In genomic region chr5:1344975-1345838, GRCh38 we compare ENCODE assay signal across 8 cellular contexts. TPM values are rescaled to one million over a fixed set of nuclear protein-coding genes. Genes with fewer than 3 reads are reported as not detected.
DNase-seq lines count a peak whose midpoint lies in the region; ATAC-seq and TF ChIP-seq lines count a peak whose summit lies in the region.

Gene CLPTM1L, minus strand, starts transcription at chr5:1345099. Its CDS starts 258 bp downstream, at chr5:1344841.

- TF ChIP-seq EP300 in tibial nerve (IDR thresholded peaks at IDR 0.05), result peak in 1 of 2 donors; percentile 84

- peak within 1 kb of the TSS; percentile 99 for H3K9ac ChIP-seq in adipocyte (ENCODE audit: low read length)

- peak; percentile 55 for DNase-seq in GM12864 (ENCODE audit: low read depth)
- DNase-seq in NCI-H1105 (lab: John Stamatoyannopoulos, UW), result peak; percentile 75
- DNase-seq in T follicular helper cell (ENCODE audit: low read depth), result peak; percentile 85
- DNase-seq in adipocyte (ENCODE audit: low read depth), result peak; percentile 97
- DNase-seq in cardiac septum (ENCODE audit: low spot score), result peak; percentile 91
- DNase-seq in pons (ENCODE audit: low spot score), result peak; percentile 73
- DNase-seq in tibial nerve (ENCODE audit: low spot score in 2 of 2), result peak; percentile 72 to 78

- H3K36me3 ChIP-seq in adipocyte (ENCODE audit: control insufficient read depth, insufficient read depth, low read length, severe bottlenecking) (peaks cover 24% of the 10 kb centered on the region), tibial nerve (peaks cover 0 to 32% (median 5%) of the 10 kb centered on the region in 3 donors)

- TF ChIP-seq POLR2A in tibial nerve (IDR thresholded peaks at IDR 0.05), result peak; percentile 50 to 80

- no peaks in the 10 kb centered on the region for H3K9me3 ChIP-seq in adipocyte (ENCODE audit: control insufficient read depth, low read length)
- no peaks in the 10 kb centered on the region for H3K9me3 ChIP-seq in tibial nerve

- H3K27ac ChIP-seq in tibial nerve, result peak within 1 kb of the TSS; percentile 73 to 89 (median 85)

- intact Hi-C loops in cardiac septum (cut with DNase I), result loop anchor here (5.0 to 10.0 kb wide), 3 partner anchors 300 to 460 kb away; partner anchors contain the start of gene NDUFS6

- no peak for TF ChIP-seq CTCF in GM12864 (IDR thresholded peaks at IDR 0.05; ENCODE audit: low read depth, low read length, missing control alignments)
- TF ChIP-seq CTCF in tibial nerve (IDR thresholded peaks at IDR 0.05), result peak in 2 of 5 experiments; percentile 59 to 69

- 0% methylated on average over 16 to 51 of the region's 87 CpGs for WGBS in tibial nerve, 2 donors

- H3K4me1 ChIP-seq in adipocyte (ENCODE audit: control insufficient read depth, insufficient read depth, low read length) (peaks cover 23% of the 10 kb centered on the region), tibial nerve (peaks cover 0 to 33% (median 16%) of the 10 kb centered on the region in 4 donors)

- H3K27me3 ChIP-seq in adipocyte (replicated peaks; ENCODE audit: control insufficient read depth, insufficient read depth, low read length), result no peaks in the 10 kb centered on the region
- no peaks in the 10 kb centered on the region for H3K27me3 ChIP-seq in tibial nerve

- H3K4me3 ChIP-seq in GM12864 (ENCODE audit: low read depth, low read length) (peak within 1 kb of the TSS; percentile 85), adipocyte (ENCODE audit: low read length) (peak within 1 kb of the TSS; percentile 92), tibial nerve (peak within 1 kb of the TSS; percentile 63 to 92 (median 86))

- ATAC-seq in HG02623 (IDR thresholded peaks at IDR 0.05; ENCODE audit: unreplicated experiment), result peak; percentile 88

RNA-seq across cellular contexts. Expression of gene CLPTM1L, which starts in this region (rescaled TPM):
- total RNA-seq in cardiac septum, result 42.6 TPM
- 100 to 1,000 TPM in 1 of 4 donors, 10 to 100 TPM in 3; 68.8 to 102 (median 84.4) TPM for total RNA-seq in tibial nerve

Comparison
In these comparisons a context has a peak if more than half of its experiments do, and no peak if none do; other contexts are left out.
1. Peak in every context shown above with its lines: DNase-seq, ATAC-seq, H3K4me3 ChIP-seq and H3K27ac ChIP-seq.